In the genomic region with DNA sequence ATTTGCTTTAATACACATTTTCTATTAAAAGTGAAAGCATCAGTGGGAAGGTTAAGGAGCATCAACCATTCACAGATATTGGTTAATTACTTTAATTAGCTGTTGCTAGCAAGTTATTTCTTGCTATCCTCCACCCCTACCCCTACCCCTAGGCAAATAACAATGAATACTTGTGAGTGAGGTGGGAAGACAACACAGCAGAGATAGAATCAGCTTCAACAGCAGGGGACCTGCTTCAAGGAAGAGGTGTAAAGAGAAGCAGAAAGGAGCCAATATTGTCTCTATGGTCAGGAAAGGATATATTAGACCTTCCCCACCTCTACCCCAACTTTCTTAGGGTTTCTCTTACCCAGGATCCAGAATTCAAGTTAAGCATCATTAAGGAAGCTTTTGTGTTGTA, we compare ENCODE assay signal across 2 cellular contexts.
TF ChIP-seq lines count a peak whose summit lies in the region.

No MANE protein-coding gene starts in this region.

TF ChIP-seq in GM23338, 12 proteins besides CTCF, POLR2A, EP300 and RAD21 (continued from another document and continues in another):
- TF ChIP-seq, protein P1, sequence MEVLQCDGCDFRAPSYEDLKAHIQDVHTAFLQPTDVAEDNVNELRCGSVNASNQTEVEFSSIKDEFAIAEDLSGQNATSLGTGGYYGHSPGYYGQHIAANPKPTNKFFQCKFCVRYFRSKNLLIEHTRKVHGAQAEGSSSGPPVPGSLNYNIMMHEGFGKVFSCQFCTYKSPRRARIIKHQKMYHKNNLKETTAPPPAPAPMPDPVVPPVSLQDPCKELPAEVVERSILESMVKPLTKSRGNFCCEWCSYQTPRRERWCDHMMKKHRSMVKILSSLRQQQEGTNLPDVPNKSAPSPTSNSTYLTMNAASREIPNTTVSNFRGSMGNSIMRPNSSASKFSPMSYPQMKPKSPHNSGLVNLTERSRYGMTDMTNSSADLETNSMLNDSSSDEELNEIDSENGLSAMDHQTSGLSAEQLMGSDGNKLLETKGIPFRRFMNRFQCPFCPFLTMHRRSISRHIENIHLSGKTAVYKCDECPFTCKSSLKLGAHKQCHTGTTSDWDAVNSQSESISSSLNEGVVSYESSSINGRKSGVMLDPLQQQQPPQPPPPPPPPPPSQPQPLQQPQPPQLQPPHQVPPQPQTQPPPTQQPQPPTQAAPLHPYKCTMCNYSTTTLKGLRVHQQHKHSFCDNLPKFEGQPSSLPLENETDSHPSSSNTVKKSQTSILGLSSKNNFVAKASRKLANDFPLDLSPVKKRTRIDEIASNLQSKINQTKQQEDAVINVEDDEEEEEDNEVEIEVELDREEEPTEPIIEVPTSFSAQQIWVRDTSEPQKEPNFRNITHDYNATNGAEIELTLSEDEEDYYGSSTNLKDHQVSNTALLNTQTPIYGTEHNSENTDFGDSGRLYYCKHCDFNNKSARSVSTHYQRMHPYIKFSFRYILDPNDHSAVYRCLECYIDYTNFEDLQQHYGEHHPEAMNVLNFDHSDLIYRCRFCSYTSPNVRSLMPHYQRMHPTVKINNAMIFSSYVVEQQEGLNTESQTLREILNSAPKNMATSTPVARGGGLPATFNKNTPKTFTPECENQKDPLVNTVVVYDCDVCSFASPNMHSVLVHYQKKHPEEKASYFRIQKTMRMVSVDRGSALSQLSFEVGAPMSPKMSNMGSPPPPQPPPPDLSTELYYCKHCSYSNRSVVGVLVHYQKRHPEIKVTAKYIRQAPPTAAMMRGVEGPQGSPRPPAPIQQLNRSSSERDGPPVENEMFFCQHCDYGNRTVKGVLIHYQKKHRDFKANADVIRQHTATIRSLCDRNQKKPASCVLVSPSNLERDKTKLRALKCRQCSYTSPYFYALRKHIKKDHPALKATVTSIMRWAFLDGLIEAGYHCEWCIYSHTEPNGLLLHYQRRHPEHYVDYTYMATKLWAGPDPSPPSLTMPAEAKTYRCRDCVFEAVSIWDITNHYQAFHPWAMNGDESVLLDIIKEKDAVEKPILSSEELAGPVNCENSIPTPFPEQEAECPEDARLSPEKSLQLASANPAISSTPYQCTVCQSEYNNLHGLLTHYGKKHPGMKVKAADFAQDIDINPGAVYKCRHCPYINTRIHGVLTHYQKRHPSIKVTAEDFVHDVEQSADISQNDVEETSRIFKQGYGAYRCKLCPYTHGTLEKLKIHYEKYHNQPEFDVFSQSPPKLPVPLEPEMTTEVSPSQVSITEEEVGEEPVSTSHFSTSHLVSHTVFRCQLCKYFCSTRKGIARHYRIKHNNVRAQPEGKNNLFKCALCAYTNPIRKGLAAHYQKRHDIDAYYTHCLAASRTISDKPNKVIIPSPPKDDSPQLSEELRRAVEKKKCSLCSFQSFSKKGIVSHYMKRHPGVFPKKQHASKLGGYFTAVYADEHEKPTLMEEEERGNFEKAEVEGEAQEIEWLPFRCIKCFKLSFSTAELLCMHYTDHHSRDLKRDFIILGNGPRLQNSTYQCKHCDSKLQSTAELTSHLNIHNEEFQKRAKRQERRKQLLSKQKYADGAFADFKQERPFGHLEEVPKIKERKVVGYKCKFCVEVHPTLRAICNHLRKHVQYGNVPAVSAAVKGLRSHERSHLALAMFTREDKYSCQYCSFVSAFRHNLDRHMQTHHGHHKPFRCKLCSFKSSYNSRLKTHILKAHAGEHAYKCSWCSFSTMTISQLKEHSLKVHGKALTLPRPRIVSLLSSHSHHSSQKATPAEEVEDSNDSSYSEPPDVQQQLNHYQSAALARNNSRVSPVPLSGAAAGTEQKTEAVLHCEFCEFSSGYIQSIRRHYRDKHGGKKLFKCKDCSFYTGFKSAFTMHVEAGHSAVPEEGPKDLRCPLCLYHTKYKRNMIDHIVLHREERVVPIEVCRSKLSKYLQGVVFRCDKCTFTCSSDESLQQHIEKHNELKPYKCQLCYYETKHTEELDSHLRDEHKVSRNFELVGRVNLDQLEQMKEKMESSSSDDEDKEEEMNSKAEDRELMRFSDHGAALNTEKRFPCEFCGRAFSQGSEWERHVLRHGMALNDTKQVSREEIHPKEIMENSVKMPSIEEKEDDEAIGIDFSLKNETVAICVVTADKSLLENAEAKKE (CRISPR knock-in tag; IDR thresholded peaks at IDR 0.05), result no peak
- TF ChIP-seq EZH2 (IDR thresholded peaks at IDR 0.05; ENCODE audit: low read depth, unreplicated experiment), result no peak
- TF ChIP-seq, protein P2, sequence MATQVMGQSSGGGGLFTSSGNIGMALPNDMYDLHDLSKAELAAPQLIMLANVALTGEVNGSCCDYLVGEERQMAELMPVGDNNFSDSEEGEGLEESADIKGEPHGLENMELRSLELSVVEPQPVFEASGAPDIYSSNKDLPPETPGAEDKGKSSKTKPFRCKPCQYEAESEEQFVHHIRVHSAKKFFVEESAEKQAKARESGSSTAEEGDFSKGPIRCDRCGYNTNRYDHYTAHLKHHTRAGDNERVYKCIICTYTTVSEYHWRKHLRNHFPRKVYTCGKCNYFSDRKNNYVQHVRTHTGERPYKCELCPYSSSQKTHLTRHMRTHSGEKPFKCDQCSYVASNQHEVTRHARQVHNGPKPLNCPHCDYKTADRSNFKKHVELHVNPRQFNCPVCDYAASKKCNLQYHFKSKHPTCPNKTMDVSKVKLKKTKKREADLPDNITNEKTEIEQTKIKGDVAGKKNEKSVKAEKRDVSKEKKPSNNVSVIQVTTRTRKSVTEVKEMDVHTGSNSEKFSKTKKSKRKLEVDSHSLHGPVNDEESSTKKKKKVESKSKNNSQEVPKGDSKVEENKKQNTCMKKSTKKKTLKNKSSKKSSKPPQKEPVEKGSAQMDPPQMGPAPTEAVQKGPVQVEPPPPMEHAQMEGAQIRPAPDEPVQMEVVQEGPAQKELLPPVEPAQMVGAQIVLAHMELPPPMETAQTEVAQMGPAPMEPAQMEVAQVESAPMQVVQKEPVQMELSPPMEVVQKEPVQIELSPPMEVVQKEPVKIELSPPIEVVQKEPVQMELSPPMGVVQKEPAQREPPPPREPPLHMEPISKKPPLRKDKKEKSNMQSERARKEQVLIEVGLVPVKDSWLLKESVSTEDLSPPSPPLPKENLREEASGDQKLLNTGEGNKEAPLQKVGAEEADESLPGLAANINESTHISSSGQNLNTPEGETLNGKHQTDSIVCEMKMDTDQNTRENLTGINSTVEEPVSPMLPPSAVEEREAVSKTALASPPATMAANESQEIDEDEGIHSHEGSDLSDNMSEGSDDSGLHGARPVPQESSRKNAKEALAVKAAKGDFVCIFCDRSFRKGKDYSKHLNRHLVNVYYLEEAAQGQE (IDR thresholded peaks at IDR 0.05; ENCODE audit: unreplicated experiment), result no peak
- TF ChIP-seq STAT1 (IDR thresholded peaks at IDR 0.05; ENCODE audit: unreplicated experiment), result no peak
- TF ChIP-seq JUNB (IDR thresholded peaks at IDR 0.05; ENCODE audit: unreplicated experiment), result no peak
- no peak for TF ChIP-seq ZNF331 (CRISPR knock-in tag; IDR thresholded peaks at IDR 0.05; ENCODE audit: low read depth)
- no peak for TF ChIP-seq ZNF114 (CRISPR knock-in tag; IDR thresholded peaks at IDR 0.05)
- TF ChIP-seq EZH2phosphoT487 (IDR thresholded peaks at IDR 0.05; ENCODE audit: unreplicated experiment), result no peak
- no peak for TF ChIP-seq POLR2AphosphoS5 (IDR thresholded peaks at IDR 0.05; ENCODE audit: low read depth)
- no peak for TF ChIP-seq NANOG (IDR thresholded peaks at IDR 0.05; ENCODE audit: borderline replicate concordance)

TF ChIP-seq in WTC11, 78 proteins besides CTCF, POLR2A, EP300 and RAD21 (continued from another document):
- TF ChIP-seq, protein P3, sequence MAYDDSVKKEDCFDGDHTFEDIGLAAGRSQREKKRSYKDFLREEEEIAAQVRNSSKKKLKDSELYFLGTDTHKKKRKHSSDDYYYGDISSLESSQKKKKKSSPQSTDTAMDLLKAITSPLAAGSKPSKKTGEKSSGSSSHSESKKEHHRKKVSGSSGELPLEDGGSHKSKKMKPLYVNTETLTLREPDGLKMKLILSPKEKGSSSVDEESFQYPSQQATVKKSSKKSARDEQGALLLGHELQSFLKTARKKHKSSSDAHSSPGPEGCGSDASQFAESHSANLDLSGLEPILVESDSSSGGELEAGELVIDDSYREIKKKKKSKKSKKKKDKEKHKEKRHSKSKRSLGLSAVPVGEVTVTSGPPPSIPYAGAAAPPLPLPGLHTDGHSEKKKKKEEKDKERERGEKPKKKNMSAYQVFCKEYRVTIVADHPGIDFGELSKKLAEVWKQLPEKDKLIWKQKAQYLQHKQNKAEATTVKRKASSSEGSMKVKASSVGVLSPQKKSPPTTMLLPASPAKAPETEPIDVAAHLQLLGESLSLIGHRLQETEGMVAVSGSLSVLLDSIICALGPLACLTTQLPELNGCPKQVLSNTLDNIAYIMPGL (CRISPR knock-in tag; IDR thresholded peaks at IDR 0.05), result no peak
- TF ChIP-seq, protein P4, sequence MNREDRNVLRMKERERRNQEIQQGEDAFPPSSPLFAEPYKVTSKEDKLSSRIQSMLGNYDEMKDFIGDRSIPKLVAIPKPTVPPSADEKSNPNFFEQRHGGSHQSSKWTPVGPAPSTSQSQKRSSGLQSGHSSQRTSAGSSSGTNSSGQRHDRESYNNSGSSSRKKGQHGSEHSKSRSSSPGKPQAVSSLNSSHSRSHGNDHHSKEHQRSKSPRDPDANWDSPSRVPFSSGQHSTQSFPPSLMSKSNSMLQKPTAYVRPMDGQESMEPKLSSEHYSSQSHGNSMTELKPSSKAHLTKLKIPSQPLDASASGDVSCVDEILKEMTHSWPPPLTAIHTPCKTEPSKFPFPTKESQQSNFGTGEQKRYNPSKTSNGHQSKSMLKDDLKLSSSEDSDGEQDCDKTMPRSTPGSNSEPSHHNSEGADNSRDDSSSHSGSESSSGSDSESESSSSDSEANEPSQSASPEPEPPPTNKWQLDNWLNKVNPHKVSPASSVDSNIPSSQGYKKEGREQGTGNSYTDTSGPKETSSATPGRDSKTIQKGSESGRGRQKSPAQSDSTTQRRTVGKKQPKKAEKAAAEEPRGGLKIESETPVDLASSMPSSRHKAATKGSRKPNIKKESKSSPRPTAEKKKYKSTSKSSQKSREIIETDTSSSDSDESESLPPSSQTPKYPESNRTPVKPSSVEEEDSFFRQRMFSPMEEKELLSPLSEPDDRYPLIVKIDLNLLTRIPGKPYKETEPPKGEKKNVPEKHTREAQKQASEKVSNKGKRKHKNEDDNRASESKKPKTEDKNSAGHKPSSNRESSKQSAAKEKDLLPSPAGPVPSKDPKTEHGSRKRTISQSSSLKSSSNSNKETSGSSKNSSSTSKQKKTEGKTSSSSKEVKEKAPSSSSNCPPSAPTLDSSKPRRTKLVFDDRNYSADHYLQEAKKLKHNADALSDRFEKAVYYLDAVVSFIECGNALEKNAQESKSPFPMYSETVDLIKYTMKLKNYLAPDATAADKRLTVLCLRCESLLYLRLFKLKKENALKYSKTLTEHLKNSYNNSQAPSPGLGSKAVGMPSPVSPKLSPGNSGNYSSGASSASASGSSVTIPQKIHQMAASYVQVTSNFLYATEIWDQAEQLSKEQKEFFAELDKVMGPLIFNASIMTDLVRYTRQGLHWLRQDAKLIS (CRISPR knock-in tag; IDR thresholded peaks at IDR 0.05; ENCODE audit: borderline replicate concordance), result no peak
- no peak for TF ChIP-seq CREB1 (CRISPR knock-in tag; IDR thresholded peaks at IDR 0.05)
- TF ChIP-seq, protein P5, sequence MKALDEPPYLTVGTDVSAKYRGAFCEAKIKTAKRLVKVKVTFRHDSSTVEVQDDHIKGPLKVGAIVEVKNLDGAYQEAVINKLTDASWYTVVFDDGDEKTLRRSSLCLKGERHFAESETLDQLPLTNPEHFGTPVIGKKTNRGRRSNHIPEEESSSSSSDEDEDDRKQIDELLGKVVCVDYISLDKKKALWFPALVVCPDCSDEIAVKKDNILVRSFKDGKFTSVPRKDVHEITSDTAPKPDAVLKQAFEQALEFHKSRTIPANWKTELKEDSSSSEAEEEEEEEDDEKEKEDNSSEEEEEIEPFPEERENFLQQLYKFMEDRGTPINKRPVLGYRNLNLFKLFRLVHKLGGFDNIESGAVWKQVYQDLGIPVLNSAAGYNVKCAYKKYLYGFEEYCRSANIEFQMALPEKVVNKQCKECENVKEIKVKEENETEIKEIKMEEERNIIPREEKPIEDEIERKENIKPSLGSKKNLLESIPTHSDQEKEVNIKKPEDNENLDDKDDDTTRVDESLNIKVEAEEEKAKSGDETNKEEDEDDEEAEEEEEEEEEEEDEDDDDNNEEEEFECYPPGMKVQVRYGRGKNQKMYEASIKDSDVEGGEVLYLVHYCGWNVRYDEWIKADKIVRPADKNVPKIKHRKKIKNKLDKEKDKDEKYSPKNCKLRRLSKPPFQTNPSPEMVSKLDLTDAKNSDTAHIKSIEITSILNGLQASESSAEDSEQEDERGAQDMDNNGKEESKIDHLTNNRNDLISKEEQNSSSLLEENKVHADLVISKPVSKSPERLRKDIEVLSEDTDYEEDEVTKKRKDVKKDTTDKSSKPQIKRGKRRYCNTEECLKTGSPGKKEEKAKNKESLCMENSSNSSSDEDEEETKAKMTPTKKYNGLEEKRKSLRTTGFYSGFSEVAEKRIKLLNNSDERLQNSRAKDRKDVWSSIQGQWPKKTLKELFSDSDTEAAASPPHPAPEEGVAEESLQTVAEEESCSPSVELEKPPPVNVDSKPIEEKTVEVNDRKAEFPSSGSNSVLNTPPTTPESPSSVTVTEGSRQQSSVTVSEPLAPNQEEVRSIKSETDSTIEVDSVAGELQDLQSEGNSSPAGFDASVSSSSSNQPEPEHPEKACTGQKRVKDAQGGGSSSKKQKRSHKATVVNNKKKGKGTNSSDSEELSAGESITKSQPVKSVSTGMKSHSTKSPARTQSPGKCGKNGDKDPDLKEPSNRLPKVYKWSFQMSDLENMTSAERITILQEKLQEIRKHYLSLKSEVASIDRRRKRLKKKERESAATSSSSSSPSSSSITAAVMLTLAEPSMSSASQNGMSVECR (CRISPR knock-in tag; IDR thresholded peaks at IDR 0.05; ENCODE audit: borderline replicate concordance), result no peak
TF ChIP-seq in WTC11: peak in this region for 0.
